10 cellular contexts compared by ENCODE assay signal in the genomic region with DNA sequence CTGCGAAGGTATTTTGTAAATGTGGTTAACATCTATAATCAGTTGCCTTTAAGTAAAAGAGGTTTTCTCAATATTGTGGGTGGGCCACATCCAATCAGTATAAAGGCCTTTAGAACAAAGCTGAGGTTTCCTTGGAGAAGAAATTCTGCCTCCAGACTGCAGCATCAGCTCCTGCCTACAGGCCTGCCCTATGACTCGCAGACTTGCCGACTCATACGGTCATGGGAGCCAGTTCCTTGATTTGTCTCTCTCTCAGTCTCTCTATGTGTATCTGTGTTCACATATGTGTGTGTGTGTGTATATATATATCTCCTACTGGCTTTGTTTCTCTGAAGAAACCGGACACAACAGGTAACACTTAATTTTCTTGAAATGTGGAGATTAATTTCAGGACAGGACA. TPM values are rescaled to one million over a fixed set of nuclear protein-coding genes. Genes with fewer than 3 reads are reported as not detected.
DNase-seq lines count a peak whose midpoint lies in the region; ATAC-seq, FAIRE-seq and TF ChIP-seq lines count a peak whose summit lies in the region.
"Had no signal": no experiment of that assay in that cellular context is flagged by ENCODE, and none has a peak within 500 bp of the region (broad histone marks: within the 10 kb centered on the region; RNA-seq: fewer than 3 reads in every experiment).

No MANE protein-coding gene starts in this region.

- no peak overlapping the region for H3K9ac ChIP-seq in astrocyte (ENCODE audit: low read length)

- no peak overlapping the region for H3K4me3 Mint-ChIP-seq in astrocyte (ENCODE audit: unreplicated experiment)

- H3K9me3 ChIP-seq in HEK293 (ENCODE audit: control insufficient read depth, insufficient read depth, low read depth, low read length) (no peaks in the 10 kb centered on the region), astrocyte (ENCODE audit: insufficient read depth, low read depth, low read length) (no peaks in the 10 kb centered on the region), right cardiac atrium (ENCODE audit: control insufficient read depth, low read length) (no peaks in the 10 kb centered on the region)

- intact Hi-C loops in right cardiac atrium (cut with DNase I): no loop called here

- no peak overlapping the region for H3K4me2 ChIP-seq in astrocyte (ENCODE audit: low read length)

- POLR2A ChIA-PET in HEK293 (lab: Yijun Ruan, JAX): no interaction called here

- no peak overlapping the region for H3K4me3 ChIP-seq in HEK293 (ENCODE audit: low read depth, low read length)
- no peak overlapping the region for H3K4me3 ChIP-seq in astrocyte (ENCODE audit: insufficient read depth, low read depth, low read length)
- no peak overlapping the region for H3K4me3 ChIP-seq in right cardiac atrium (ENCODE audit: low read length)

- peaks cover 2% of the 10 kb centered on the region for H3K27me3 Mint-ChIP-seq in astrocyte (ENCODE audit: low read depth, unreplicated experiment)
- H3K27me3 Mint-ChIP-seq: progenitor cell of endocrine pancreas had no signal

- FAIRE-seq in astrocyte (lab: Jason Lieb, UNC): no peak
- FAIRE-seq: kidney had no signal

- H3K4me1 ChIP-seq in HEK293 (ENCODE audit: control insufficient read depth, insufficient read depth, low read length) (no peaks in the 10 kb centered on the region), astrocyte (ENCODE audit: insufficient read depth, low read length) (no peaks in the 10 kb centered on the region), right cardiac atrium (ENCODE audit: control insufficient read depth, insufficient read depth, low read length) (no peaks in the 10 kb centered on the region)

- DNase-seq in AG08396 (ENCODE audit: low spot score) (peak; percentile 31), astrocyte (ENCODE audit: low read depth) (no peak), right cardiac atrium (peak in 1 of 3 donors; percentile 50), NCI-H774 (lab: John Stamatoyannopoulos, UW) (no peak), LoVo (ENCODE audit: low spot score) (no peak), NCI-H146 treated with DMSO at 0.1 percent for 48 hours (lab: John Stamatoyannopoulos, UW; ENCODE audit: unreplicated experiment) (no peak)
- DNase-seq: kidney had no signal

- 83% methylated on average over 5 of the region's 5 CpGs for WGBS in right cardiac atrium

- no peaks in the 10 kb centered on the region for H4K20me1 ChIP-seq in astrocyte (ENCODE audit: insufficient read depth, low read length)

- peaks cover 11% of the 10 kb centered on the region for H3K4me1 Mint-ChIP-seq in astrocyte (ENCODE audit: low read depth, unreplicated experiment)

- H3K79me2 ChIP-seq in astrocyte (ENCODE audit: insufficient read depth, low read length): no peaks in the 10 kb centered on the region

- H3K36me3 Mint-ChIP-seq in astrocyte (ENCODE audit: low read depth, unreplicated experiment): peaks cover 7% of the 10 kb centered on the region

- H3K27me3 ChIP-seq in astrocyte (ENCODE audit: insufficient read depth, low read length): no peaks in the 10 kb centered on the region
- H3K27me3 ChIP-seq in right cardiac atrium (ENCODE audit: control insufficient read depth, insufficient read depth): no peaks in the 10 kb centered on the region

- H3K27ac ChIP-seq in HEK293 (ENCODE audit: extremely low read depth, low read depth, low read length): no peak overlapping the region
- H3K27ac ChIP-seq in astrocyte (ENCODE audit: low read depth, low read length): no peak overlapping the region
- H3K27ac ChIP-seq in right cardiac atrium (ENCODE audit: low read length): no peak overlapping the region

- ATAC-seq in right cardiac atrium (peak; percentile 53 to 68), GM21717 (IDR thresholded peaks at IDR 0.05; ENCODE audit: unreplicated experiment) (no peak)

- H3K27ac Mint-ChIP-seq in astrocyte (ENCODE audit: unreplicated experiment): peak overlapping the region; percentile 63
- H3K27ac Mint-ChIP-seq: progenitor cell of endocrine pancreas had no signal

- no peak for TF ChIP-seq CTCF in HEK293 (tag by site-specific recombination; IDR thresholded peaks at IDR 0.05)
- no peak for TF ChIP-seq CTCF in astrocyte (IDR thresholded peaks at IDR 0.05; ENCODE audit: insufficient read depth, low read depth, low read length)

- H3K36me3 ChIP-seq in HEK293 (ENCODE audit: control insufficient read depth in 2 of 2, insufficient read depth in 1 of 2, low read length in 2 of 2) (peaks cover 0 to 26% of the 10 kb centered on the region in 2 experiments; a peak in 1 of 3 replicates), astrocyte (ENCODE audit: insufficient read depth, low read length) (peaks cover 5% of the 10 kb centered on the region)

- no peak overlapping the region for H2AFZ ChIP-seq in astrocyte (ENCODE audit: low read depth, low read length)

- no peaks in the 10 kb centered on the region for H3K9me3 Mint-ChIP-seq in astrocyte (ENCODE audit: unreplicated experiment)

- CTCF ChIA-PET in HEK293 (lab: Yijun Ruan, JAX): interaction anchor here (0.7 to 1.0 kb wide), 2 partner anchors 9 to 247 kb away, joined by 3 to 4 read pairs; no protein-coding TSS in a partner anchor

TF ChIP-seq in HEK293, 187 proteins besides CTCF, POLR2A, EP300 and RAD21:
- TF ChIP-seq ZNF10 (tag by site-specific recombination; IDR thresholded peaks at IDR 0.05): peak; percentile 18; the same call in 1 of the 2 replicates
- no peak for TF ChIP-seq ZNF157 (tag by site-specific recombination; IDR thresholded peaks at IDR 0.05)

RNA-seq across cellular contexts. Expression of a gene that starts 45.3 kb away (rescaled TPM):
- 6.0 and 6.4 TPM in 2 replicates for total RNA-seq in astrocyte
- total RNA-seq in right cardiac atrium: 1 to 10 TPM; 3.0 to 6.2 (median 5.1) TPM
- 1.3 TPM for polyA plus RNA-seq in right cardiac atrium
